ENCODE assay signal across 31 cellular contexts in the genomic region with DNA sequence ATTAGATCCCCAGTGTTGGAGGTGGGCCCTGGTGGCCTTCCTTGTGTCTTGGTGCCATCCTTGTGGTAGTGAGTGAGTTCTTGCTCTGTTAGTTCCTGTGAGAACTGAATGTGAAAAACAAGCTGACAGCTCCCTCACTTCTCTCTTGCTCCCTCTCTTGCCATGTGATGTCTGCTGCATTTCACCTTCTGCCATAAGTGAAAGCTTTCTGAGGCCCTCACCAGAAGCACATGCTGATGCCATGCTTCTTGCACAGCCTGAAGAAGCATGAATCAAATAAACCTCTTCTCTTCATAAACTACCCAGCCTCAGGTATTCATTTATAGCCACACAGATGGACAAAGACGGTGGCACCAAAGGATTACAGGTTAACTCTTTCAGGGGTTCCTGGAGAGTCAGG.
"Had no signal": no experiment of that assay in that cellular context is flagged by ENCODE, and none has a peak within 500 bp of the region (broad histone marks: within the 10 kb centered on the region; RNA-seq: fewer than 3 reads in every experiment).

No MANE protein-coding gene starts in this region.

- H3K4me3 ChIP-seq: esophagus muscularis mucosa, gastrocnemius medialis, heart left ventricle had no signal

- H3K4me1 ChIP-seq: esophagus muscularis mucosa, foreskin keratinocyte, gastrocnemius medialis, heart left ventricle had no signal

- H3K27me3 ChIP-seq: brain microvascular endothelial cell, esophagus muscularis mucosa, foreskin keratinocyte, gastrocnemius medialis had no signal

- H3K9me3 ChIP-seq: esophagus muscularis mucosa, gastrocnemius medialis, heart left ventricle had no signal

- ATAC-seq: activated CD4-positive, CD25-positive, alpha-beta regulatory T cell treated with anti-CD3 and anti-CD28 coated beads, Interleukin-2, amount 50 U/mL, for 24 hours; activated CD8-positive, alpha-beta T cell treated with anti-CD3 and anti-CD28 coated beads for 36 hours; activated T-cell treated with anti-CD3 and anti-CD28 coated beads, Interleukin-2, amount 50 U/mL, for 4 hours; activated T-helper 17 cell treated with anti-CD3 and anti-CD28 coated beads, Interleukin-2, amount 50 U/mL, for 72 hours; foreskin keratinocyte; gastrocnemius medialis; heart left ventricle; T-helper 17 cell had no signal

- H3K36me3 ChIP-seq: brain microvascular endothelial cell, esophagus muscularis mucosa, gastrocnemius medialis, heart left ventricle, WERI-Rb-1 had no signal

- DNase-seq: activated B cell treated with CpG ODN at 0.5 μM for 24 hours; activated CD4-positive, alpha-beta T cell treated with anti-CD3 and anti-CD28 coated beads for 48 hours; activated CD4-positive, alpha-beta T cell treated with anti-CD3 and anti-CD28 coated beads, Interleukin-2, amount 50 U/mL, for 1 hour; activated CD4-positive, alpha-beta T cell treated with anti-CD3 and anti-CD28 coated beads, Interleukin-2, amount 50 U/mL, for 48 hours; activated CD8-positive, alpha-beta memory T cell treated with anti-CD3 and anti-CD28 coated beads for 24 hours; activated CD8-positive, alpha-beta T cell treated with anti-CD3 and anti-CD28 coated beads for 36 hours; activated effector memory CD4-positive, alpha-beta T cell treated with Interleukin-2 at 50 U/mL for 16 hours; activated gamma-delta T cell treated with Interleukin-2 at 50 U/mL for 16 hours; activated naive CD4-positive, alpha-beta T cell treated with anti-CD3 and anti-CD28 coated beads, Interleukin-2, amount 50 U/mL, for 16 hours; activated naive CD4-positive, alpha-beta T cell treated with Interleukin-2 at 50 U/mL for 16 hours; activated T-cell treated with anti-CD3 and anti-CD28 coated beads, Interleukin-2, amount 50 U/mL, for 4 hours; amniotic stem cell; anterior cingulate cortex; brain microvascular endothelial cell; caudate nucleus; cortex of kidney; dermis blood vessel endothelial cell; effector CD4-positive, alpha-beta T cell; erythroblast; foreskin keratinocyte; gastrocnemius medialis; glutamatergic neuron; heart left ventricle; T-helper 17 cell; T1000; WERI-Rb-1 had no signal

- H3K27ac ChIP-seq: brain microvascular endothelial cell, esophagus muscularis mucosa, foreskin keratinocyte, gastrocnemius medialis, heart left ventricle, WERI-Rb-1 had no signal

- FAIRE-seq: astrocyte, colon had no signal
